ENCODE assay signal across 15 cellular contexts in genomic region chr1:9877962-9878361, GRCh38. TPM values are rescaled to one million over a fixed set of nuclear protein-coding genes. Genes with fewer than 3 reads are reported as not detected.
DNase-seq lines count a peak whose midpoint lies in the region; ATAC-seq and TF ChIP-seq lines count a peak whose summit lies in the region.
"Had no signal": no experiment of that assay in that cellular context is flagged by ENCODE, and none has a peak within 500 bp of the region (broad histone marks: within the 10 kb centered on the region; RNA-seq: fewer than 3 reads in every experiment).

No MANE protein-coding gene starts in this region.

- peak overlapping the region; percentile 27 for H3K27ac ChIP-seq in HCT116 (ENCODE audit: low read depth, low read length)

- no peaks in the 10 kb centered on the region for H3K9me2 ChIP-seq in HCT116 (ENCODE audit: insufficient read depth)

- CTCF ChIA-PET in HCT116 (lab: Charles Lee): interaction anchor here (0.8 to 2.7 kb wide), 7 partner anchors 9 to 275 kb away, joined by 3 to 15 read pairs (median 4); partner anchors contain the start of genes LZIC and NMNAT1
- CTCF ChIA-PET in WTC11 (lab: Charles Lee): interaction anchor here (0.8 to 2.9 kb wide), 4 partner anchors 9 to 157 kb away, joined by 4 to 8 read pairs (median 4); no protein-coding TSS in a partner anchor

- ATAC-seq in HCT116 (peak; percentile 86), WTC11 (peak; percentile 25; the same call in 1 of the 2 replicates), HG02938 (IDR thresholded peaks at IDR 0.05; ENCODE audit: unreplicated experiment) (no peak), GM21360 (IDR thresholded peaks at IDR 0.05; ENCODE audit: unreplicated experiment) (no peak)
- ATAC-seq: activated CD8-positive, alpha-beta T cell treated with anti-CD3 and anti-CD28 coated beads for 36 hours; Panc1 had no signal

- H3K9me3 ChIP-seq in HCT116 (ENCODE audit: control insufficient read depth in 1 of 2, insufficient read depth in 1 of 2, low read depth in 1 of 2, low read length in 2 of 2): no peaks in the 10 kb centered on the region
- H3K9me3 ChIP-seq: MG63 had no signal

- H3K9me3 Mint-ChIP-seq in WTC11 (no peaks in the 10 kb centered on the region), mesothelial cell of epicardium (no peaks in the 10 kb centered on the region)
- H3K9me3 Mint-ChIP-seq: activated CD8-positive, alpha-beta T cell treated with anti-CD3 and anti-CD28 coated beads for 36 hours; central memory CD8-positive, alpha-beta T cell had no signal

- intact Hi-C loops in HCT116 (cut with micrococcal nuclease): loop anchor here (1.0 to 5.0 kb wide), 3 partner anchors 64 to 549 kb away; no protein-coding TSS in a partner anchor

- H4K20me1 ChIP-seq in HCT116 (ENCODE audit: insufficient read depth): no peaks in the 10 kb centered on the region

- POLR2A ChIA-PET in HCT116 (lab: Charles Lee): interaction anchor here (1.8 kb wide), 2 partner anchors 36 to 65 kb away, joined by 4 to 11 read pairs; partner anchors contain the start of genes LZIC and NMNAT1
- POLR2A ChIA-PET in WTC11 (lab: Charles Lee): no interaction called here

- no peak overlapping the region for H2AFZ ChIP-seq in HCT116 (ENCODE audit: low read depth, low read length, poor library complexity, severe bottlenecking)

- H3K36me3 ChIP-seq in HCT116 (ENCODE audit: control insufficient read depth in 1 of 2, insufficient read depth in 2 of 2, low read length in 2 of 2): no peaks in the 10 kb centered on the region

- H3K4me1 ChIP-seq in HCT116 (ENCODE audit: control insufficient read depth in 1 of 2, insufficient read depth in 2 of 2, low read length in 2 of 2): peaks cover 20 to 38% of the 10 kb centered on the region in 2 experiments

- H3K9ac ChIP-seq in HCT116 (ENCODE audit: low read length): peak overlapping the region; percentile 11; the same call in 1 of the 2 replicates

- no peaks in the 10 kb centered on the region for H3K79me2 ChIP-seq in HCT116 (ENCODE audit: insufficient read depth, low read length)

- TF ChIP-seq CTCF in HCT116 (IDR thresholded peaks at IDR 0.05 in 2 of 3, conservative IDR thresholded peaks at IDR 0.05 in 1 of 3; ENCODE audit: borderline replicate concordance in 1 of 3, insufficient read depth in 1 of 3, low read depth in 2 of 3, low read length in 2 of 3) (no peak), WTC11 (IDR thresholded peaks at IDR 0.05) (no peak), mesothelial cell of epicardium (IDR thresholded peaks at IDR 0.05; ENCODE audit: unreplicated experiment) (no peak)

- no TSS peak for BruUV-seq in HCT116 (replicated peaks; lab: Mats Ljungman, UMichigan)

- H3K4me1 Mint-ChIP-seq in WTC11 (peaks cover 10% of the 10 kb centered on the region), mesothelial cell of epicardium (peaks cover 20% of the 10 kb centered on the region)

- TF ChIP-seq POLR2A in HCT116 (IDR thresholded peaks at IDR 0.05; ENCODE audit: borderline replicate concordance, extremely low read depth, insufficient read depth, insufficient read length): no peak

- peak; percentile 45; the same call in 1 of the 2 replicates for TF ChIP-seq RAD21 in HCT116 (IDR thresholded peaks at IDR 0.05; ENCODE audit: low read depth)

- no peaks in the 10 kb centered on the region for H3K27me3 Mint-ChIP-seq in WTC11 (ENCODE audit: low read depth)
- no peaks in the 10 kb centered on the region for H3K27me3 Mint-ChIP-seq in mesothelial cell of epicardium (ENCODE audit: low read depth)
- H3K27me3 Mint-ChIP-seq: activated CD8-positive, alpha-beta T cell treated with anti-CD3 and anti-CD28 coated beads for 36 hours; B cell; central memory CD8-positive, alpha-beta T cell had no signal

- H3K27ac Mint-ChIP-seq in WTC11 (no peak overlapping the region), mesothelial cell of epicardium (no peak overlapping the region)
- H3K27ac Mint-ChIP-seq: activated CD8-positive, alpha-beta T cell treated with anti-CD3 and anti-CD28 coated beads for 36 hours; B cell had no signal

- H3K27me3 ChIP-seq in HCT116 (ENCODE audit: insufficient read depth, low read length): no peaks in the 10 kb centered on the region
- H3K27me3 ChIP-seq: MG63 had no signal

- H3K36me3 Mint-ChIP-seq in WTC11 (no peaks in the 10 kb centered on the region), mesothelial cell of epicardium (peaks cover 11% of the 10 kb centered on the region)

- peak overlapping the region; percentile 73 for H3K4me2 ChIP-seq in HCT116 (ENCODE audit: low read length)

- DNase-seq in HCT116 (ENCODE audit: low read depth, low spot score): peak; percentile 46
- peak; percentile 51 for DNase-seq in NCI-H2171 (lab: John Stamatoyannopoulos, UW)
- no peak for DNase-seq in WTC11 (ENCODE audit: low spot score)
- peak; percentile 35 for DNase-seq in left kidney (ENCODE audit: low read depth, low spot score)
- DNase-seq in mesothelial cell of epicardium (ENCODE audit: low spot score in 2 of 2, unreplicated experiment in 2 of 2): no peak
- DNase-seq in CD1c-positive myeloid dendritic cell (ENCODE audit: extremely low spot score): no peak
- DNase-seq: activated CD8-positive, alpha-beta T cell treated with anti-CD3 and anti-CD28 coated beads for 36 hours; MG63; midbrain; NCI-H446 treated with DMSO at 0.1 percent for 48 hours had no signal

- no peak overlapping the region for H3K4me3 Mint-ChIP-seq in WTC11
- H3K4me3 Mint-ChIP-seq in mesothelial cell of epicardium: no peak overlapping the region
- H3K4me3 Mint-ChIP-seq: activated CD8-positive, alpha-beta T cell treated with anti-CD3 and anti-CD28 coated beads for 36 hours; B cell; central memory CD8-positive, alpha-beta T cell had no signal

- peak overlapping the region; percentile 22 to 36 for H3K4me3 ChIP-seq in HCT116 (replicated peaks in 1 of 2; ENCODE audit: low read depth in 1 of 2, low read length in 2 of 2)
- H3K4me3 ChIP-seq: MG63 had no signal

- RAD21 ChIA-PET in HCT116 (lab: Charles Lee; ENCODE audit: low non-redundant PET in 1 of 2, low total read pairs in 2 of 2, uncharacterized antibody in 2 of 2, unreplicated experiment in 2 of 2): interaction anchor here (0.5 to 1.8 kb wide), 4 partner anchors 33 to 275 kb away, joined by 3 to 13 read pairs (median 6); partner anchors contain the start of gene CTNNBIP1 (in 1 of the 2)

TF ChIP-seq in HCT116, 20 proteins besides CTCF, POLR2A, EP300 and RAD21 (continues in another document):
- TF ChIP-seq, protein P1, sequence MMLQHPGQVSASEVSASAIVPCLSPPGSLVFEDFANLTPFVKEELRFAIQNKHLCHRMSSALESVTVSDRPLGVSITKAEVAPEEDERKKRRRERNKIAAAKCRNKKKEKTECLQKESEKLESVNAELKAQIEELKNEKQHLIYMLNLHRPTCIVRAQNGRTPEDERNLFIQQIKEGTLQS (IDR thresholded peaks at IDR 0.05): no peak
- TF ChIP-seq ELF1 (IDR thresholded peaks at IDR 0.05; ENCODE audit: borderline replicate concordance, low read depth): no peak
- no peak for TF ChIP-seq EZH2 (IDR thresholded peaks at IDR 0.05)
- TF ChIP-seq POLR2AphosphoS5 (IDR thresholded peaks at IDR 0.05; ENCODE audit: low read depth, low read length): no peak; the same call in 1 of the 2 replicates
- TF ChIP-seq SRF (IDR thresholded peaks at IDR 0.05; ENCODE audit: low read depth): no peak
- TF ChIP-seq ZFX (IDR thresholded peaks at IDR 0.05): no peak
- no peak for TF ChIP-seq ZNF274 (IDR thresholded peaks at IDR 0.05; ENCODE audit: low read depth, low read length)
- no peak for TF ChIP-seq EZH2phosphoT487 (IDR thresholded peaks at IDR 0.05; ENCODE audit: borderline replicate concordance)
- TF ChIP-seq EGR1 (IDR thresholded peaks at IDR 0.05; ENCODE audit: low read depth): no peak
- TF ChIP-seq YY1 (IDR thresholded peaks at IDR 0.05; ENCODE audit: extremely low read depth, insufficient replicate concordance, low read depth, low read length): no peak
- TF ChIP-seq JUND (IDR thresholded peaks at IDR 0.05): no peak; the same call in none of the 2 replicates

TF ChIP-seq in WTC11, 78 proteins besides CTCF, POLR2A, EP300 and RAD21 (continues in another document):
- TF ChIP-seq, protein P2, sequence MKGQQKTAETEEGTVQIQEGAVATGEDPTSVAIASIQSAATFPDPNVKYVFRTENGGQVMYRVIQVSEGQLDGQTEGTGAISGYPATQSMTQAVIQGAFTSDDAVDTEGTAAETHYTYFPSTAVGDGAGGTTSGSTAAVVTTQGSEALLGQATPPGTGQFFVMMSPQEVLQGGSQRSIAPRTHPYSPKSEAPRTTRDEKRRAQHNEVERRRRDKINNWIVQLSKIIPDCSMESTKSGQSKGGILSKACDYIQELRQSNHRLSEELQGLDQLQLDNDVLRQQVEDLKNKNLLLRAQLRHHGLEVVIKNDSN (CRISPR knock-in tag; IDR thresholded peaks at IDR 0.05): no peak
- TF ChIP-seq, protein P3, sequence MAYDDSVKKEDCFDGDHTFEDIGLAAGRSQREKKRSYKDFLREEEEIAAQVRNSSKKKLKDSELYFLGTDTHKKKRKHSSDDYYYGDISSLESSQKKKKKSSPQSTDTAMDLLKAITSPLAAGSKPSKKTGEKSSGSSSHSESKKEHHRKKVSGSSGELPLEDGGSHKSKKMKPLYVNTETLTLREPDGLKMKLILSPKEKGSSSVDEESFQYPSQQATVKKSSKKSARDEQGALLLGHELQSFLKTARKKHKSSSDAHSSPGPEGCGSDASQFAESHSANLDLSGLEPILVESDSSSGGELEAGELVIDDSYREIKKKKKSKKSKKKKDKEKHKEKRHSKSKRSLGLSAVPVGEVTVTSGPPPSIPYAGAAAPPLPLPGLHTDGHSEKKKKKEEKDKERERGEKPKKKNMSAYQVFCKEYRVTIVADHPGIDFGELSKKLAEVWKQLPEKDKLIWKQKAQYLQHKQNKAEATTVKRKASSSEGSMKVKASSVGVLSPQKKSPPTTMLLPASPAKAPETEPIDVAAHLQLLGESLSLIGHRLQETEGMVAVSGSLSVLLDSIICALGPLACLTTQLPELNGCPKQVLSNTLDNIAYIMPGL (CRISPR knock-in tag; IDR thresholded peaks at IDR 0.05): no peak

RNA-seq across cellular contexts. Expression of gene CTNNBIP1, which starts 32.1 kb away (rescaled TPM):
- total RNA-seq in HCT116 (2021; ENCODE audit: unreplicated experiment): 31.3 TPM
- polyA plus RNA-seq in HCT116 (2012): 33.7 and 43.0 TPM in 2 replicates
- 51.8 to 58.2 TPM (median 53.0 TPM) in 3 replicates for total RNA-seq in WTC11 (2021)
- 49.7 to 52.6 TPM (median 51.5 TPM) in 3 replicates for total RNA-seq in mesothelial cell of epicardium

RNA-seq across cellular contexts. Expression of gene CLSTN1, which starts 54.2 kb away (rescaled TPM):
- total RNA-seq in HCT116 (2021; ENCODE audit: unreplicated experiment) (113 TPM), WTC11 (2021) (119 to 128 TPM (median 124 TPM) in 3 replicates), mesothelial cell of epicardium (125 to 127 TPM (median 127 TPM) in 3 replicates)
- 128 TPM in 2 replicates for polyA plus RNA-seq in HCT116 (2012)

Comparison
In these comparisons a context has a peak if more than half of its experiments do, and no peak if none do; other contexts are left out.
1. ATAC-seq: peak in HCT116 (single experiment) and WTC11 (single experiment); none in HG02938 (single experiment) and GM21360 (single experiment).
2. DNase-seq: peak in HCT116 (single experiment), NCI-H2171 (single experiment) and left kidney (single experiment); none in WTC11 (single experiment), mesothelial cell of epicardium (0 of 2) and CD1c-positive myeloid dendritic cell (single experiment).
3. Of the 4 proteins assayed by ChIP-seq in both WTC11 and HCT116: peak only in WTC11: none; only in HCT116: MAX and SP1; in both: none; in neither: 2.